30 cellular contexts compared by ENCODE assay signal in genomic region chr6:51608383-51608782, GRCh38.
"Had no signal": no experiment of that assay in that cellular context is flagged by ENCODE, and none has a peak within 500 bp of the region (broad histone marks: within the 10 kb centered on the region; RNA-seq: fewer than 3 reads in every experiment).

No MANE protein-coding gene starts in this region.

- H3K9me3 Mint-ChIP-seq: nephron, neural crest cell, type B pancreatic cell had no signal

- DNase-seq: hypothalamus; immature natural killer cell; kidney; left colon; left lung; lower lobe of right lung; mammary epithelial cell; mesenchymal stem cell; naive thymus-derived CD8-positive, alpha-beta T cell; nucleus accumbens; pancreas; posterior cingulate gyrus; retina; right cardiac atrium; spleen; stimulated activated CD4-positive, alpha-beta T cell treated with anti-CD3 and anti-CD28 coated beads, Interleukin-4, amount 100 ng/mL, for 24 hours; stimulated activated naive CD4-positive, alpha-beta T cell; uterus had no signal

- H3K27ac Mint-ChIP-seq: immature natural killer cell; naive thymus-derived CD8-positive, alpha-beta T cell; nephron; stimulated activated effector memory CD8-positive, alpha-beta T cell treated with anti-CD3 and anti-CD28 coated beads, Interleukin-12 subunit alpha, Interleukin-12 subunit beta, amount 100 ng/mL, for 72 hours; stimulated activated naive CD8-positive, alpha-beta T cell treated with anti-CD3 and anti-CD28 coated beads, Interleukin-15, Interleukin-2, amounts not matched to agents 100 ng/mL and 50 ng/mL, for 24 hours; type B pancreatic cell had no signal

- H3K4me3 ChIP-seq: left lung, lower lobe of right lung, pancreas, prostate gland, skin epidermis, spleen, suprapubic skin, thoracic aorta, tibial nerve, uterus had no signal

- H3K4me1 Mint-ChIP-seq: immature natural killer cell; naive thymus-derived CD8-positive, alpha-beta T cell; nephron; stimulated activated effector memory CD8-positive, alpha-beta T cell treated with anti-CD3 and anti-CD28 coated beads, Interleukin-12 subunit alpha, Interleukin-12 subunit beta, amount 100 ng/mL, for 72 hours had no signal

- H3K27me3 ChIP-seq: left lung, pancreas, spleen, suprapubic skin, tibial nerve, uterus had no signal

- H3K4me3 Mint-ChIP-seq: immature natural killer cell; naive thymus-derived CD8-positive, alpha-beta T cell; nephron; neural crest cell; stimulated activated effector memory CD8-positive, alpha-beta T cell treated with anti-CD3 and anti-CD28 coated beads, Interleukin-12 subunit alpha, Interleukin-12 subunit beta, amount 100 ng/mL, for 72 hours; stimulated activated naive CD8-positive, alpha-beta T cell treated with anti-CD3 and anti-CD28 coated beads, Interleukin-15, Interleukin-2, amounts not matched to agents 100 ng/mL and 50 ng/mL, for 24 hours; type B pancreatic cell had no signal

- H3K9me3 ChIP-seq: left lung, lower lobe of right lung, pancreas, prostate gland, spleen, suprapubic skin, thoracic aorta, tibial nerve, uterus had no signal

- H3K36me3 Mint-ChIP-seq: naive thymus-derived CD8-positive, alpha-beta T cell; stimulated activated effector memory CD8-positive, alpha-beta T cell treated with anti-CD3 and anti-CD28 coated beads, Interleukin-12 subunit alpha, Interleukin-12 subunit beta, amount 100 ng/mL, for 72 hours; type B pancreatic cell had no signal

- FAIRE-seq: islet of Langerhans, pancreas had no signal

- H3K36me3 ChIP-seq: left lung, lower lobe of right lung, pancreas, prostate gland, spleen, suprapubic skin, thoracic aorta, tibial nerve, uterus had no signal

- H3K27ac ChIP-seq: left lung, lower lobe of right lung, pancreas, prostate gland, skin epidermis, spleen, suprapubic skin, thoracic aorta, tibial nerve, uterus had no signal

- H3K27me3 Mint-ChIP-seq: naive thymus-derived CD8-positive, alpha-beta T cell; stimulated activated naive CD8-positive, alpha-beta T cell treated with anti-CD3 and anti-CD28 coated beads, Interleukin-15, Interleukin-2, amounts not matched to agents 100 ng/mL and 50 ng/mL, for 24 hours; type B pancreatic cell had no signal

- ATAC-seq: left colon; left lung; lower lobe of right lung; naive thymus-derived CD8-positive, alpha-beta T cell; pancreas; right cardiac atrium; sciatic nerve; stimulated activated effector memory CD8-positive, alpha-beta T cell treated with anti-CD3 and anti-CD28 coated beads, Interleukin-12 subunit alpha, Interleukin-12 subunit beta, amount 100 ng/mL, for 72 hours had no signal

- H3K4me1 ChIP-seq: left lung, lower lobe of right lung, pancreas, prostate gland, spleen, suprapubic skin, tibial nerve, uterus had no signal
